ENCODE assay signal across 35 cellular contexts in the genomic region with DNA sequence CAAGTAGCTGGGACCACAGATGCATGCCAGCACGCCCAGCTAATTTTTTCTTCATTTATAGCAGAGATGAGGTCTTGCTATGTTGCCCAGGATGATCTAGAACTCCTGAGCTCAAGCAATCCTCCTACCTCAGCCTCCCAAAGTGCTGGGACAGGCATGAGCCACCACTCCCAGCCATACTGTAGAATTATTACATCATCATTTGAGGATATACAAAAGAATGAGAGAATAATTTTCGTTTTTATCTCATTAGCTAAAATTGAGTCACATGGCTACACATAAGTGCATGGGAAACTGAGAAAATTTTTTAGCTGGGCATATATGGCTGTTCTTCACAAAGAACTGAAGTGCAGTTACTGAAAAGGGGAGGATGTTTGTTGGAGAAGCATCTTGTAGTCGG. TPM values are rescaled to one million over a fixed set of nuclear protein-coding genes. Genes with fewer than 3 reads are reported as not detected.
"Had no signal": no experiment of that assay in that cellular context is flagged by ENCODE, and none has a peak within 500 bp of the region (broad histone marks: within the 10 kb centered on the region; RNA-seq: fewer than 3 reads in every experiment).

No MANE protein-coding gene starts in this region.

- FAIRE-seq: urothelium cell line had no signal

- H3K36me3 Mint-ChIP-seq: natural killer cell had no signal

- H3K27ac ChIP-seq: neural progenitor cell, ovary, parathyroid adenoma, psoas muscle, skin epidermis, spleen, stomach, thoracic aorta, thyroid gland, tibial nerve, upper lobe of left lung, vagina had no signal

- H3K36me3 ChIP-seq: neural progenitor cell, ovary had no signal

- H3K27me3 Mint-ChIP-seq: progenitor cell of endocrine pancreas; stimulated activated naive B cell treated with anti-CD40 and anti-IgM and Interleukin-4, amounts not matched to agents 10 μg/mL and 1 μg/mL and 100 μg/mL, for 72 hours; stimulated activated naive CD8-positive, alpha-beta T cell treated with anti-CD3 and anti-CD28 coated beads, Interleukin-15, Interleukin-2, amounts not matched to agents 100 ng/mL and 50 ng/mL, for 24 hours had no signal

- H3K79me2 ChIP-seq: parathyroid adenoma had no signal

- DNase-seq: natural killer cell; occipital lobe; ovary; posterior cingulate gyrus; psoas muscle; right cardiac atrium; spleen; stimulated activated CD4-positive, alpha-beta T cell treated with anti-CD3 and anti-CD28 coated beads, Interleukin-12 subunit alpha, Interleukin-12 subunit beta, amount 100 ng/mL, for 4 hours; stimulated activated CD4-positive, alpha-beta T cell treated with anti-CD3 and anti-CD28 coated beads, Interleukin-1b, Interleukin-23, amount 100 ng/mL, for 48 hours; stimulated activated CD4-positive, alpha-beta T cell treated with anti-CD3 and anti-CD28 coated beads, Interleukin-4, amount 100 ng/mL, for 1 hour; stimulated activated CD4-positive, alpha-beta T cell treated with anti-CD3 and anti-CD28 coated beads, Interleukin-4, amount 100 ng/mL, for 4 hours; stimulated activated CD8-positive, alpha-beta memory T cell treated with anti-CD3 and anti-CD28 coated beads, Interleukin-4, amount 100 ng/mL, for 48 hours; stimulated activated naive B cell treated with anti-CD40 and anti-IgM and Interleukin-4, amounts not matched to agents 10 μg/mL and 1 μg/mL and 100 μg/mL, for 72 hours; stimulated activated naive CD4-positive, alpha-beta T cell treated with Interleukin-2 at 50 U/mL for 16 hours; stomach; thyroid gland; trophoblast cell had no signal

- H3K27me3 ChIP-seq: neural progenitor cell, ovary, spleen, stomach, thyroid gland, tibial nerve, upper lobe of left lung, vagina had no signal

- H3K4me1 Mint-ChIP-seq: nephron, neural progenitor cell had no signal

- H3K27ac Mint-ChIP-seq: nephron; neural progenitor cell; progenitor cell of endocrine pancreas; stimulated activated naive B cell treated with anti-CD40 and anti-IgM and Interleukin-4, amounts not matched to agents 10 μg/mL and 1 μg/mL and 100 μg/mL, for 72 hours; stimulated activated naive CD8-positive, alpha-beta T cell treated with anti-CD3 and anti-CD28 coated beads, Interleukin-15, Interleukin-2, amounts not matched to agents 100 ng/mL and 50 ng/mL, for 24 hours had no signal

- H2AFZ ChIP-seq: neural progenitor cell, parathyroid adenoma had no signal

- H3K4me2 ChIP-seq: neural progenitor cell, smooth muscle cell had no signal

- H3K9me3 ChIP-seq: ovary, psoas muscle, spleen, stomach, thoracic aorta, thyroid gland, tibial nerve, upper lobe of left lung, vagina had no signal

- ATAC-seq: natural killer cell; psoas muscle; right cardiac atrium; sciatic nerve; stimulated activated naive B cell treated with anti-CD40 and anti-IgM and Interleukin-4, amounts not matched to agents 10 μg/mL and 1 μg/mL and 100 μg/mL, for 72 hours had no signal

- H3K9me3 Mint-ChIP-seq: natural killer cell; nephron; neural progenitor cell; stimulated activated naive B cell treated with anti-CD40 and anti-IgM and Interleukin-4, amounts not matched to agents 10 μg/mL and 1 μg/mL and 100 μg/mL, for 72 hours; stimulated activated naive CD8-positive, alpha-beta T cell treated with anti-CD3 and anti-CD28 coated beads, Interleukin-15, Interleukin-2, amounts not matched to agents 100 ng/mL and 50 ng/mL, for 24 hours had no signal

- H3K4me1 ChIP-seq: parathyroid adenoma, psoas muscle, stomach, thyroid gland, tibial nerve, upper lobe of left lung had no signal

- H3K4me3 Mint-ChIP-seq: natural killer cell; nephron; neural progenitor cell; stimulated activated naive B cell treated with anti-CD40 and anti-IgM and Interleukin-4, amounts not matched to agents 10 μg/mL and 1 μg/mL and 100 μg/mL, for 72 hours; stimulated activated naive CD8-positive, alpha-beta T cell treated with anti-CD3 and anti-CD28 coated beads, Interleukin-15, Interleukin-2, amounts not matched to agents 100 ng/mL and 50 ng/mL, for 24 hours had no signal

- H3K9ac ChIP-seq: neural progenitor cell, parathyroid adenoma had no signal

- H3K4me3 ChIP-seq: neural progenitor cell, ovary, psoas muscle, skin epidermis, smooth muscle cell, spleen, stomach, thoracic aorta, thyroid gland, tibial nerve, upper lobe of left lung, vagina had no signal

RNA-seq across cellular contexts. Expression of gene FNDC7, which starts 55.0 kb away (rescaled TPM):
- total RNA-seq: occipital lobe, osteoblast, progenitor cell of endocrine pancreas, renal cortical epithelial cell, sciatic nerve, stomach, subcutaneous adipose tissue, thoracic aorta, thyroid gland, tibial nerve, ureter, vagina had no signal
- polyA plus RNA-seq: neural cell, ovary, right cardiac atrium, smooth muscle cell, stomach had no signal
